ENCODE assay signal across 10 cellular contexts in genomic region chr22:19169947-19170318, GRCh38. TPM values are rescaled to one million over a fixed set of nuclear protein-coding genes. Genes with fewer than 3 reads are reported as not detected.
DNase-seq lines count a peak whose midpoint lies in the region; ATAC-seq and TF ChIP-seq lines count a peak whose summit lies in the region.
"Had no signal": no experiment of that assay in that cellular context is flagged by ENCODE, and none has a peak within 500 bp of the region (broad histone marks: within the 10 kb centered on the region; RNA-seq: fewer than 3 reads in every experiment).

No MANE protein-coding gene starts in this region.

- peaks cover 6% of the 10 kb centered on the region; the same call in 1 of the 2 replicates for H4K20me1 ChIP-seq in IMR-90 (ENCODE audit: insufficient read depth, low read length)

- TF ChIP-seq CTCF in CD8-positive, alpha-beta T cell (IDR thresholded peaks at IDR 0.05): no peak
- TF ChIP-seq CTCF in IMR-90 (conservative IDR thresholded peaks at IDR 0.05; ENCODE audit: low read depth, low read length) (no peak), choroid plexus epithelial cell (conservative IDR thresholded peaks at IDR 0.05; ENCODE audit: low read depth, low read length) (no peak), nephron progenitor cell (IDR thresholded peaks at IDR 0.05) (no peak)

- in situ Hi-C loops in IMR-90 (cut with MboI; ENCODE audit: low sequenced_read_pairs): no loop called here

- no peak overlapping the region for H3K56ac ChIP-seq in IMR-90 (ENCODE audit: extremely low read depth, insufficient read depth, low read length)

- no peak for TF ChIP-seq POLR2A in IMR-90 (IDR thresholded peaks at IDR 0.05; ENCODE audit: low read depth, low read length)

- H3K9me3 ChIP-seq in CD8-positive, alpha-beta T cell (ENCODE audit: low read length): no peaks in the 10 kb centered on the region
- H3K9me3 ChIP-seq in IMR-90 (ENCODE audit: control insufficient read depth, insufficient read depth, low read length): no peaks in the 10 kb centered on the region

- BruUV-seq in IMR-90 (replicated peaks; lab: Mats Ljungman, UMichigan): no TSS peak

- H2AFZ ChIP-seq in IMR-90 (replicated peaks; ENCODE audit: low read length, poor library complexity): no peak overlapping the region
- H2AFZ ChIP-seq: PC-9 had no signal

- H3K27me3 Mint-ChIP-seq in CD8-positive, alpha-beta T cell (ENCODE audit: low read depth): peaks cover 36% of the 10 kb centered on the region
- peaks cover 65% of the 10 kb centered on the region for H3K27me3 Mint-ChIP-seq in nephron progenitor cell (ENCODE audit: low read depth, poor library complexity)

- H2AK5ac ChIP-seq in IMR-90 (ENCODE audit: low read depth, low read length): no peak overlapping the region

- dilution Hi-C loops in IMR-90 (cut with HindIII; ENCODE audit: low sequenced_read_pairs, unreplicated experiment): no loop called here

- no peak overlapping the region for H2BK5ac ChIP-seq in IMR-90 (ENCODE audit: low read depth, low read length, poor library complexity, severe bottlenecking)

- WGBS in IMR-90 (ENCODE audit: extremely low coverage in 2 of 2, insufficient read length in 1 of 2), 2 experiments: 39% methylated on average over 5 of the region's 7 CpGs; no CpG with 5 or more reads in 1 of the 2 experiments

- H3K4me1 ChIP-seq in CD8-positive, alpha-beta T cell (ENCODE audit: insufficient read depth, low read length): peaks cover 30% of the 10 kb centered on the region
- peaks cover 24% of the 10 kb centered on the region for H3K4me1 ChIP-seq in IMR-90 (ENCODE audit: control insufficient read depth, insufficient read depth, low read length)

- ATAC-seq in CD8-positive, alpha-beta T cell: no peak
- no peak for ATAC-seq in IMR-90 (ENCODE audit: low read depth)
- no peak for ATAC-seq in HG02981 (IDR thresholded peaks at IDR 0.05; ENCODE audit: unreplicated experiment)
- ATAC-seq in HG03039 (IDR thresholded peaks at IDR 0.05; ENCODE audit: unreplicated experiment): no peak

- intact Hi-C loops in CD8-positive, alpha-beta T cell (cut with DNase I, micrococcal nuclease): no loop called here
- intact Hi-C loops in IMR-90 (cut with micrococcal nuclease): no loop called here

- no peak overlapping the region for H2BK20ac ChIP-seq in IMR-90 (ENCODE audit: low read depth, low read length)

- peaks cover 12 to 45% of the 10 kb centered on the region in 2 experiments for H3K79me1 ChIP-seq in IMR-90 (ENCODE audit: low read depth in 1 of 2, low read length in 2 of 2)

- H3K23ac ChIP-seq in IMR-90 (ENCODE audit: low read depth, low read length): no peak overlapping the region

- no peak overlapping the region for H3K14ac ChIP-seq in IMR-90 (replicated peaks; ENCODE audit: low read depth, low read length)

- DNase-seq in CD8-positive, alpha-beta T cell: no peak
- no peak for DNase-seq in IMR-90
- DNase-seq in choroid plexus epithelial cell (ENCODE audit: low read depth): no peak
- DNase-seq in nephron progenitor cell: no peak
- DNase-seq in NCI-H526 treated with DMSO at 0.1 percent for 48 hours (lab: John Stamatoyannopoulos, UW): no peak
- no peak for DNase-seq in SK-N-DZ (ENCODE audit: low spot score)
- DNase-seq: DMS53, PC-9 had no signal

- peaks cover 18% of the 10 kb centered on the region for H3K27me3 ChIP-seq in CD8-positive, alpha-beta T cell (ENCODE audit: insufficient read depth, low read length)
- H3K27me3 ChIP-seq in IMR-90 (ENCODE audit: control insufficient read depth, insufficient read depth, low read length): peaks cover 33% of the 10 kb centered on the region

- H4K91ac ChIP-seq in IMR-90 (ENCODE audit: insufficient read depth, low read depth, low read length): no peak overlapping the region

- H3K4me1 Mint-ChIP-seq in CD8-positive, alpha-beta T cell (ENCODE audit: low read depth): peaks cover 44% of the 10 kb centered on the region
- H3K4me1 Mint-ChIP-seq in nephron progenitor cell: peaks cover 37% of the 10 kb centered on the region

- no peak overlapping the region for H3K27ac ChIP-seq in CD8-positive, alpha-beta T cell (ENCODE audit: low read depth, low read length)
- no peak overlapping the region for H3K27ac ChIP-seq in IMR-90 (ENCODE audit: insufficient read depth, low read length)
- H3K27ac ChIP-seq: PC-9 had no signal

- peak overlapping the region; percentile 85 for H2AK9ac ChIP-seq in IMR-90 (replicated peaks; ENCODE audit: low read depth, low read length, poor library complexity)

- no peak overlapping the region for H2BK120ac ChIP-seq in IMR-90 (ENCODE audit: low read depth, low read length)

- H3K4me3 Mint-ChIP-seq in CD8-positive, alpha-beta T cell: peak overlapping the region; percentile 93
- peak overlapping the region; percentile 94 for H3K4me3 Mint-ChIP-seq in nephron progenitor cell

- no peak overlapping the region for H3K4ac ChIP-seq in IMR-90 (ENCODE audit: low read depth, low read length)

- POLR2A ChIA-PET in CD8-positive, alpha-beta T cell (lab: Charles Lee): interaction anchor here (0.6 kb wide), 1 partner anchor 9 kb away, joined by 4 read pairs; the partner anchor contains the start of gene SLC25A1
- POLR2A ChIA-PET in IMR-90 (lab: Charles Lee; ENCODE audit: unreplicated experiment): no interaction called here

- H3K9me3 Mint-ChIP-seq in CD8-positive, alpha-beta T cell: no peaks in the 10 kb centered on the region
- peaks cover under 1% of the 10 kb centered on the region for H3K9me3 Mint-ChIP-seq in nephron progenitor cell

- TF ChIP-seq RAD21 in IMR-90 (IDR thresholded peaks at IDR 0.05; ENCODE audit: low read length): no peak

- H4K8ac ChIP-seq in IMR-90 (ENCODE audit: low read depth in 2 of 2, low read length in 2 of 2): peak overlapping the region in 1 of 2 experiments; percentile 60; a peak in 1 of 4 replicates

- peaks cover 7% of the 10 kb centered on the region for H3K36me3 Mint-ChIP-seq in CD8-positive, alpha-beta T cell
- H3K36me3 Mint-ChIP-seq in nephron progenitor cell (ENCODE audit: low read depth): no peaks in the 10 kb centered on the region

- H2BK15ac ChIP-seq in IMR-90 (ENCODE audit: low read depth, low read length): no peak overlapping the region

- peaks cover 20% of the 10 kb centered on the region for H3K9me1 ChIP-seq in IMR-90 (ENCODE audit: insufficient read depth, low read length)

- H3K9ac ChIP-seq in IMR-90 (ENCODE audit: low read depth, low read length): no peak overlapping the region

- no peak overlapping the region; the same call in 1 of the 2 replicates for H3K4me2 ChIP-seq in IMR-90 (ENCODE audit: low read depth, low read length)

- no peak overlapping the region for H3K4me3 ChIP-seq in CD8-positive, alpha-beta T cell (ENCODE audit: low read depth, low read length)
- H3K4me3 ChIP-seq in IMR-90 (ENCODE audit: insufficient read depth, low read depth, low read length): no peak overlapping the region; the same call in 1 of the 2 replicates
- H3K4me3 ChIP-seq in choroid plexus epithelial cell (ENCODE audit: low read depth, low read length): peak overlapping the region; percentile 49

- no peak overlapping the region for H3K18ac ChIP-seq in IMR-90 (ENCODE audit: low read depth, low read length)

- H3K36me3 ChIP-seq in CD8-positive, alpha-beta T cell (ENCODE audit: insufficient read depth, low read length): no peaks in the 10 kb centered on the region
- H3K36me3 ChIP-seq in IMR-90 (ENCODE audit: control insufficient read depth, insufficient read depth, low read length): no peaks in the 10 kb centered on the region

- no peak overlapping the region for H3K27ac Mint-ChIP-seq in CD8-positive, alpha-beta T cell
- H3K27ac Mint-ChIP-seq in nephron progenitor cell: no peak overlapping the region

- no peak overlapping the region for H4K5ac ChIP-seq in IMR-90 (ENCODE audit: low read depth, low read length)

- CTCF ChIA-PET in CD8-positive, alpha-beta T cell (lab: Charles Lee): interaction anchor here (1.1 kb wide), 1 partner anchor 25 kb away, joined by 4 read pairs; the partner anchor contains the start of gene ESS2
- CTCF ChIA-PET in IMR-90 (lab: Yijun Ruan, JAX): no interaction called here

TF ChIP-seq in IMR-90, 13 proteins besides CTCF, POLR2A, EP300 and RAD21 (continues in another document):
- TF ChIP-seq FOS (IDR thresholded peaks at IDR 0.05; ENCODE audit: low read depth, low read length): no peak

RNA-seq across cellular contexts. Expression of gene SLC25A1, which starts 8.6 kb away (rescaled TPM):
- 10 to 100 TPM; 14.5 to 15.9 TPM for total RNA-seq in CD8-positive, alpha-beta T cell
- total RNA-seq in IMR-90 (2012; rRNA removed): 41.0 and 46.1 TPM in 2 replicates
- polyA plus RNA-seq in IMR-90 (2012; rRNA removed): 56.5 and 58.5 TPM in 2 replicates
- polyA plus RNA-seq in IMR-90 (2012; cell fraction: cytosol; rRNA removed): 55.4 and 87.6 TPM in 2 replicates
- 39.2 and 103 TPM in 2 replicates for polyA plus RNA-seq in IMR-90 (2012; cell fraction: nucleus; rRNA removed; ENCODE audit: low replicate concordance)
- polyA plus RNA-seq in SK-N-DZ (2014; cell fraction: cytosol; rRNA removed): 122 and 132 TPM in 2 replicates
- 128 and 158 TPM in 2 replicates for polyA plus RNA-seq in SK-N-DZ (2014; cell fraction: nucleus; rRNA removed)

RNA-seq across cellular contexts. Expression of gene GSC2, which starts 19.8 kb away (rescaled TPM):
- not detected for total RNA-seq in CD8-positive, alpha-beta T cell
- total RNA-seq in IMR-90 (2012; rRNA removed): not detected in 2 replicates
- not detected in 2 replicates for polyA plus RNA-seq in IMR-90 (2012; rRNA removed)
- polyA plus RNA-seq in IMR-90 (2012; cell fraction: cytosol; rRNA removed): not detected in 2 replicates
- polyA plus RNA-seq in IMR-90 (2012; cell fraction: nucleus; rRNA removed; ENCODE audit: low replicate concordance): not detected in 2 replicates
- not detected in 2 replicates for polyA plus RNA-seq in SK-N-DZ (2014; cell fraction: cytosol; rRNA removed)
- not detected in 2 replicates for polyA plus RNA-seq in SK-N-DZ (2014; cell fraction: nucleus; rRNA removed)
- total RNA-seq: PC-9 had no signal

RNA-seq across cellular contexts. Expression of gene ESS2, which starts 25.5 kb away (rescaled TPM):
- total RNA-seq in CD8-positive, alpha-beta T cell: 10 to 100 TPM; 62.5 to 65.5 TPM
- 13.4 and 16.7 TPM in 2 replicates for total RNA-seq in IMR-90 (2012; rRNA removed)
- polyA plus RNA-seq in IMR-90 (2012; rRNA removed): 17.3 and 18.3 TPM in 2 replicates
- 19.4 and 22.2 TPM in 2 replicates for polyA plus RNA-seq in IMR-90 (2012; cell fraction: cytosol; rRNA removed)
- polyA plus RNA-seq in IMR-90 (2012; cell fraction: nucleus; rRNA removed; ENCODE audit: low replicate concordance): 22.1 and 33.4 TPM in 2 replicates
- polyA plus RNA-seq in SK-N-DZ (2014; cell fraction: cytosol; rRNA removed): 23.4 and 31.1 TPM in 2 replicates
- polyA plus RNA-seq in SK-N-DZ (2014; cell fraction: nucleus; rRNA removed): 18.7 and 31.3 TPM in 2 replicates

RNA-seq across cellular contexts. Expression of gene TSSK2, which starts 38.8 kb away (rescaled TPM):
- under 1 TPM; 0.25 to 0.27 TPM for total RNA-seq in CD8-positive, alpha-beta T cell
- not detected in 2 replicates for total RNA-seq in IMR-90 (2012; rRNA removed)
- polyA plus RNA-seq in IMR-90 (2012; rRNA removed): not detected in 2 replicates
- not detected in 2 replicates for polyA plus RNA-seq in IMR-90 (2012; cell fraction: cytosol; rRNA removed)
- not detected in 2 replicates for polyA plus RNA-seq in IMR-90 (2012; cell fraction: nucleus; rRNA removed; ENCODE audit: low replicate concordance)
- not detected in 2 replicates for polyA plus RNA-seq in SK-N-DZ (2014; cell fraction: cytosol; rRNA removed)
- polyA plus RNA-seq in SK-N-DZ (2014; cell fraction: nucleus; rRNA removed): not detected in 2 replicates
- total RNA-seq: PC-9 had no signal

RNA-seq across cellular contexts. Expression of gene DGCR2, which starts 47.7 kb away (rescaled TPM):
- total RNA-seq in CD8-positive, alpha-beta T cell: 10 to 100 TPM; 29.6 to 32.4 TPM
- total RNA-seq in IMR-90 (2012; rRNA removed): 17.2 and 18.6 TPM in 2 replicates
- polyA plus RNA-seq in IMR-90 (2012; rRNA removed): 33.5 and 35.4 TPM in 2 replicates
- polyA plus RNA-seq in IMR-90 (2012; cell fraction: cytosol; rRNA removed): 29.9 and 40.0 TPM in 2 replicates
- 21.0 and 41.5 TPM in 2 replicates for polyA plus RNA-seq in IMR-90 (2012; cell fraction: nucleus; rRNA removed; ENCODE audit: low replicate concordance)
- 45.5 and 48.0 TPM in 2 replicates for polyA plus RNA-seq in SK-N-DZ (2014; cell fraction: cytosol; rRNA removed)
- polyA plus RNA-seq in SK-N-DZ (2014; cell fraction: nucleus; rRNA removed): 33.5 and 34.4 TPM in 2 replicates
